In genomic region chr20:3580412-3580811, GRCh38 we compare ENCODE assay signal across 18 cellular contexts.
DNase-seq lines count a peak whose midpoint lies in the region; ATAC-seq and TF ChIP-seq lines count a peak whose summit lies in the region.
"Had no signal": no experiment of that assay in that cellular context is flagged by ENCODE, and none has a peak within 500 bp of the region (broad histone marks: within the 10 kb centered on the region; RNA-seq: fewer than 3 reads in every experiment).

No MANE protein-coding gene starts in this region.

- H3K4me1 Mint-ChIP-seq in chondrocyte (ENCODE audit: low read depth), result peaks cover 18% of the 10 kb centered on the region

- no peak overlapping the region for H3K27ac ChIP-seq in Karpas-422 (ENCODE audit: low read length)
- H3K27ac ChIP-seq: PC-9, SK-N-MC had no signal

- H2AFZ ChIP-seq in Karpas-422 (ENCODE audit: low read length), result no peak overlapping the region
- H2AFZ ChIP-seq: PC-9 had no signal

- ATAC-seq in SK-N-SH treated with all-trans-retinoic acid at 6 μM for 48 hours (no peak), Right ventricle myocardium inferior (no peak)

- H3K4me2 ChIP-seq in Karpas-422 (ENCODE audit: low read depth, low read length, poor library complexity, severe bottlenecking), result no peak overlapping the region
- H3K4me2 ChIP-seq: PC-9 had no signal

- H3K4me3 ChIP-seq in LNCaP clone FGC (ENCODE audit: low read depth, low read length) (no peak overlapping the region), Karpas-422 (ENCODE audit: low read length) (no peak overlapping the region)
- H3K4me3 ChIP-seq: PC-9, SK-N-MC had no signal

- H3K4me3 Mint-ChIP-seq in chondrocyte (ENCODE audit: unreplicated experiment), result no peak overlapping the region

- no peaks in the 10 kb centered on the region for H3K9me3 Mint-ChIP-seq in chondrocyte (ENCODE audit: low read depth)

- no peaks in the 10 kb centered on the region for H4K20me1 ChIP-seq in Karpas-422 (ENCODE audit: insufficient read depth, low read depth, low read length)

- H3K9ac ChIP-seq in Karpas-422 (ENCODE audit: low read length), result no peak overlapping the region

- no peaks in the 10 kb centered on the region for H3K27me3 Mint-ChIP-seq in chondrocyte (ENCODE audit: low read depth)

- no peaks in the 10 kb centered on the region for H3K79me2 ChIP-seq in Karpas-422 (ENCODE audit: low read length)

- H3K9me3 ChIP-seq in Karpas-422 (ENCODE audit: low read length), result no peaks in the 10 kb centered on the region

- TF ChIP-seq CTCF in LNCaP clone FGC (IDR thresholded peaks at IDR 0.05; ENCODE audit: control insufficient read depth, extremely low read depth, insufficient read depth) (peak; percentile 17; the same call in 1 of the 2 replicates), chondrocyte (IDR thresholded peaks at IDR 0.05) (no peak)

- DNase-seq in ELF-1 (ENCODE audit: low read depth, low spot score) (peak; percentile 12), LNCaP clone FGC (ENCODE audit: low read depth) (no peak), chondrocyte (ENCODE audit: low spot score) (no peak), iPS-NIHi7 (ENCODE audit: extremely low spot score) (peak; percentile 50), Karpas-422 (no peak), Right ventricle myocardium inferior (ENCODE audit: missing footprints) (no peak)
- DNase-seq in activated CD4-positive, CD25-positive, alpha-beta regulatory T cell (lab: John Stamatoyannopoulos, UW), result no peak
- DNase-seq: C1 segment of cervical spinal cord, DND-41, GF-D8, NCI-H1417 treated with DMSO at 0.1 percent for 48 hours, NCI-H2029, NCI-H2171, NCI-H446 treated with DMSO at 0.1 percent for 48 hours, NCI-H774, PC-9 had no signal

- intact Hi-C loops in Right ventricle myocardium inferior (cut with DNase I), result no loop called here

- H3K27ac Mint-ChIP-seq in chondrocyte (ENCODE audit: unreplicated experiment), result peak overlapping the region; percentile 74

- H3K36me3 Mint-ChIP-seq in chondrocyte (ENCODE audit: low read depth), result peaks cover 32% of the 10 kb centered on the region

- H3K27me3 ChIP-seq in Karpas-422 (ENCODE audit: low read length), result no peaks in the 10 kb centered on the region

- no peaks in the 10 kb centered on the region for H3K9me2 ChIP-seq in Karpas-422 (replicated peaks; ENCODE audit: insufficient read depth, low read length)

- H3K36me3 ChIP-seq in Karpas-422 (ENCODE audit: insufficient read depth, low read length), result no peaks in the 10 kb centered on the region

- no peaks in the 10 kb centered on the region for H3K4me1 ChIP-seq in Karpas-422 (ENCODE audit: low read length)

TF ChIP-seq in SK-N-SH treated with all-trans-retinoic acid at 6 μM for 48 hours, 23 proteins besides CTCF, POLR2A, EP300 and RAD21:
- TF ChIP-seq CSDC2 (CRISPR knock-in tag; IDR thresholded peaks at IDR 0.05) (no peak), POU6F1 (CRISPR knock-in tag; IDR thresholded peaks at IDR 0.05; ENCODE audit: borderline replicate concordance, low read depth) (no peak), ZC3H10 (CRISPR knock-in tag; IDR thresholded peaks at IDR 0.05) (no peak), SNAI2 (CRISPR knock-in tag; IDR thresholded peaks at IDR 0.05) (no peak), ISL1 (CRISPR knock-in tag; IDR thresholded peaks at IDR 0.05) (no peak), CSRNP3 (CRISPR knock-in tag; IDR thresholded peaks at IDR 0.05) (no peak)
- TF ChIP-seq, protein P1, sequence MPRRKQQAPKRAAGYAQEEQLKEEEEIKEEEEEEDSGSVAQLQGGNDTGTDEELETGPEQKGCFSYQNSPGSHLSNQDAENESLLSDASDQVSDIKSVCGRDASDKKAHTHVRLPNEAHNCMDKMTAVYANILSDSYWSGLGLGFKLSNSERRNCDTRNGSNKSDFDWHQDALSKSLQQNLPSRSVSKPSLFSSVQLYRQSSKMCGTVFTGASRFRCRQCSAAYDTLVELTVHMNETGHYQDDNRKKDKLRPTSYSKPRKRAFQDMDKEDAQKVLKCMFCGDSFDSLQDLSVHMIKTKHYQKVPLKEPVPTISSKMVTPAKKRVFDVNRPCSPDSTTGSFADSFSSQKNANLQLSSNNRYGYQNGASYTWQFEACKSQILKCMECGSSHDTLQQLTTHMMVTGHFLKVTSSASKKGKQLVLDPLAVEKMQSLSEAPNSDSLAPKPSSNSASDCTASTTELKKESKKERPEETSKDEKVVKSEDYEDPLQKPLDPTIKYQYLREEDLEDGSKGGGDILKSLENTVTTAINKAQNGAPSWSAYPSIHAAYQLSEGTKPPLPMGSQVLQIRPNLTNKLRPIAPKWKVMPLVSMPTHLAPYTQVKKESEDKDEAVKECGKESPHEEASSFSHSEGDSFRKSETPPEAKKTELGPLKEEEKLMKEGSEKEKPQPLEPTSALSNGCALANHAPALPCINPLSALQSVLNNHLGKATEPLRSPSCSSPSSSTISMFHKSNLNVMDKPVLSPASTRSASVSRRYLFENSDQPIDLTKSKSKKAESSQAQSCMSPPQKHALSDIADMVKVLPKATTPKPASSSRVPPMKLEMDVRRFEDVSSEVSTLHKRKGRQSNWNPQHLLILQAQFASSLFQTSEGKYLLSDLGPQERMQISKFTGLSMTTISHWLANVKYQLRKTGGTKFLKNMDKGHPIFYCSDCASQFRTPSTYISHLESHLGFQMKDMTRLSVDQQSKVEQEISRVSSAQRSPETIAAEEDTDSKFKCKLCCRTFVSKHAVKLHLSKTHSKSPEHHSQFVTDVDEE (CRISPR knock-in tag; IDR thresholded peaks at IDR 0.05), result no peak
TF ChIP-seq in SK-N-SH treated with all-trans-retinoic acid at 6 μM for 48 hours: peak in this region for 0.

Comparison
In these comparisons a context has a peak if more than half of its experiments do, and no peak if none do; other contexts are left out.
1. DNase-seq: peak in ELF-1 (single experiment) and iPS-NIHi7 (single experiment); none in LNCaP clone FGC (single experiment), chondrocyte (single experiment), Karpas-422 (single experiment), Right ventricle myocardium inferior (single experiment) and activated CD4-positive, CD25-positive, alpha-beta regulatory T cell (0 of 4).